Comparison of ENCODE assay signal across 23 cellular contexts in genomic region chr3:134102976-134103375, GRCh38.
"Had no signal": no experiment of that assay in that cellular context is flagged by ENCODE, and none has a peak within 500 bp of the region (broad histone marks: within the 10 kb centered on the region; RNA-seq: fewer than 3 reads in every experiment).

No MANE protein-coding gene starts in this region.

- DNase-seq: stimulated activated CD4-positive, alpha-beta T cell treated with anti-CD3 and anti-CD28 coated beads, Interleukin-2, amount 100 ng/mL, for 48 hours; stimulated activated CD4-positive, alpha-beta T cell treated with anti-CD3 and anti-CD28 coated beads, Interleukin-4, amount 100 ng/mL, for 1 hour; stimulated activated CD4-positive, alpha-beta T cell treated with anti-CD3 and anti-CD28 coated beads, Interleukin-4, amount 100 ng/mL, for 24 hours; stimulated activated CD4-positive, alpha-beta T cell treated with anti-CD3 and anti-CD28 coated beads, Interleukin-4, amount 100 ng/mL, for 4 hours; stimulated activated CD8-positive, alpha-beta memory T cell treated with anti-CD3 and anti-CD28 coated beads, Interleukin-4, amount 100 ng/mL, for 48 hours; stimulated activated naive B cell treated with anti-CD40 and anti-IgM and Interleukin-4, amounts not matched to agents 10 μg/mL and 1 μg/mL and 100 μg/mL, for 72 hours; stimulated activated naive CD4-positive, alpha-beta T cell; stimulated activated naive CD4-positive, alpha-beta T cell treated with Interleukin-2 at 50 U/mL for 16 hours; stimulated activated naive CD8-positive, alpha-beta T cell treated with anti-CD3 and anti-CD28 coated beads, Interleukin-15, amount 100 ng/mL, for 72 hours; stimulated activated naive CD8-positive, alpha-beta T cell treated with anti-CD3 and anti-CD28 coated beads, Interleukin-15, Interleukin-2, amounts not matched to agents 100 U/mL and 50 U/mL, for 24 hours; stomach; substantia nigra; testis; thyroid gland; tibial artery; transverse colon; upper lobe of left lung; upper lobe of right lung; uterus had no signal

- H3K4me3 ChIP-seq: stomach, suprapubic skin, testis, thoracic aorta, thyroid gland, tibial artery, tibial nerve, transverse colon, upper lobe of left lung, upper lobe of right lung, uterus, vagina had no signal

- H3K4me1 ChIP-seq: stomach, suprapubic skin, testis, thyroid gland, tibial artery, tibial nerve, transverse colon, upper lobe of right lung, uterus, vagina had no signal

- H3K9me3 ChIP-seq: suprapubic skin, testis, thyroid gland, transverse colon, upper lobe of right lung, uterus, vagina had no signal

- H3K36me3 ChIP-seq: stomach, suprapubic skin, thoracic aorta, thyroid gland, tibial artery, tibial nerve, transverse colon, upper lobe of left lung, upper lobe of right lung, uterus, vagina had no signal

- H3K27me3 ChIP-seq: stomach, suprapubic skin, testis, thyroid gland, tibial artery, tibial nerve, transverse colon, upper lobe of left lung, upper lobe of right lung, uterus, vagina had no signal

- H3K27ac ChIP-seq: stomach, suprapubic skin, testis, thoracic aorta, thyroid gland, tibial artery, tibial nerve, transverse colon, upper lobe of left lung, upper lobe of right lung, uterus, vagina had no signal
